15 cellular contexts compared by ENCODE assay signal in genomic region chr17:82171750-82172375, GRCh38. TPM values are rescaled to one million over a fixed set of nuclear protein-coding genes. Genes with fewer than 3 reads are reported as not detected.
A peak's percentile ranks its signal among the peaks of the same experiment; 100 is the strongest.
DNase-seq lines count a peak whose midpoint lies in the region; ATAC-seq and TF ChIP-seq lines count a peak whose summit lies in the region.
"Had no signal": no experiment of that assay in that cellular context is flagged by ENCODE, and none has a peak within 500 bp of the region (broad histone marks: within the 10 kb centered on the region; RNA-seq: fewer than 3 reads in every experiment).

No MANE protein-coding gene starts in this region.

- DNase-seq in dorsolateral prefrontal cortex = peak in 6 of 10 donors; percentile 35 to 73 (median 66)
- DNase-seq in nephron progenitor cell = no peak
- peak; percentile 42 for DNase-seq in superior temporal gyrus (ENCODE audit: extremely low spot score)
- DNase-seq in T1000 (lab: John Stamatoyannopoulos, UW) = no peak
- no peak for DNase-seq in Calu3
- DNase-seq: ACHN; Caco-2; CD4-positive, alpha-beta T cell; DMS79 treated with DMSO at 0.1 percent for 48 hours; GF-D8; H9 had no signal

- peaks cover 8% of the 10 kb centered on the region for H3K9me3 Mint-ChIP-seq in nephron progenitor cell
- no peaks in the 10 kb centered on the region for H3K9me3 Mint-ChIP-seq in Calu3 (ENCODE audit: low read depth, unreplicated experiment)
- H3K9me3 Mint-ChIP-seq: CD4-positive, alpha-beta T cell; IgD-negative memory B cell had no signal

- H3K27ac ChIP-seq in dorsolateral prefrontal cortex = peak overlapping the region in 11 of 59 donors; percentile 6 to 72 (median 55)
- H3K27ac ChIP-seq: C4-2B had no signal

- H3K36me3 Mint-ChIP-seq in nephron progenitor cell (ENCODE audit: low read depth) = peaks cover 70% of the 10 kb centered on the region
- peaks cover 20% of the 10 kb centered on the region for H3K36me3 Mint-ChIP-seq in Calu3 (ENCODE audit: insufficient read depth, unreplicated experiment)

- no peak for ATAC-seq in HG03442 (IDR thresholded peaks at IDR 0.05; ENCODE audit: unreplicated experiment)
- ATAC-seq: HepG2 had no signal

- no peaks in the 10 kb centered on the region for H3K27me3 ChIP-seq in dorsolateral prefrontal cortex

- intact Hi-C loops in dorsolateral prefrontal cortex (cut with DNase I) (no loop called here), Calu3 (cut with micrococcal nuclease; ENCODE audit: unreplicated experiment) (no loop called here)

- H3K27ac Mint-ChIP-seq in nephron progenitor cell = peak overlapping the region; percentile 78
- no peak overlapping the region for H3K27ac Mint-ChIP-seq in Calu3 (ENCODE audit: unreplicated experiment)
- H3K27ac Mint-ChIP-seq: CD4-positive, alpha-beta T cell; IgD-negative memory B cell had no signal

- BruUV-seq in Calu3 (replicated peaks; lab: Mats Ljungman, UMichigan) = no TSS peak

- H3K27me3 Mint-ChIP-seq in nephron progenitor cell (ENCODE audit: low read depth, poor library complexity) (no peaks in the 10 kb centered on the region), Calu3 (ENCODE audit: unreplicated experiment) (no peaks in the 10 kb centered on the region)
- H3K27me3 Mint-ChIP-seq: CD4-positive, alpha-beta T cell; IgD-negative memory B cell had no signal

- no peak overlapping the region for H3K4me3 ChIP-seq in dorsolateral prefrontal cortex

- CTCF ChIA-PET in Calu3 (lab: Charles Lee) = interaction anchor here (0.6 kb wide), 1 partner anchor 18 kb away, joined by 3 read pairs; no protein-coding TSS in a partner anchor

- no peak overlapping the region for H3K4me3 Mint-ChIP-seq in nephron progenitor cell
- no peak overlapping the region for H3K4me3 Mint-ChIP-seq in Calu3 (ENCODE audit: low read depth, unreplicated experiment)
- H3K4me3 Mint-ChIP-seq: CD4-positive, alpha-beta T cell; H9; IgD-negative memory B cell had no signal

- no peak for TF ChIP-seq CTCF in dorsolateral prefrontal cortex (IDR thresholded peaks at IDR 0.05 in 54 of 56, conservative IDR thresholded peaks at IDR 0.05 in 2 of 56; ENCODE audit: low read depth in 1 of 56, partially characterized antibody in 56 of 56)
- TF ChIP-seq CTCF in nephron progenitor cell (IDR thresholded peaks at IDR 0.05) = no peak
- no peak for TF ChIP-seq CTCF in Calu3 (IDR thresholded peaks at IDR 0.05; ENCODE audit: unreplicated experiment)

- H3K4me1 Mint-ChIP-seq in nephron progenitor cell (peaks cover 72% of the 10 kb centered on the region), Calu3 (ENCODE audit: low read depth, unreplicated experiment) (no peaks in the 10 kb centered on the region)

RNA-seq across cellular contexts. Expression of gene CCDC57, which starts 40.8 kb away (rescaled TPM):
- total RNA-seq in dorsolateral prefrontal cortex (100 to 1,000 TPM in 17 of 120 experiments, 10 to 100 TPM in 103; 38.5 to 134 (median 72.6) TPM), Calu3 (2022) (69.9 and 76.8 TPM in 2 replicates)

RNA-seq across cellular contexts. Expression of gene SLC16A3, which starts 57.0 kb away (rescaled TPM):
- total RNA-seq in dorsolateral prefrontal cortex (10 to 100 TPM in 76 of 120 experiments, 1 to 10 TPM in 44; 4.8 to 45.0 (median 12.2) TPM), Calu3 (2022) (44.7 and 47.2 TPM in 2 replicates)

Comparison
In these comparisons a context has a peak if more than half of its experiments do, and no peak if none do; other contexts are left out.
1. DNase-seq: peak in dorsolateral prefrontal cortex (6 of 10) and superior temporal gyrus (single experiment); none in nephron progenitor cell (single experiment), T1000 (single experiment) and Calu3 (single experiment).